Comparison of ENCODE assay signal across 8 cellular contexts in genomic region chr6:328184-328670, GRCh38. TPM values are rescaled to one million over a fixed set of nuclear protein-coding genes. Genes with fewer than 3 reads are reported as not detected.
DNase-seq lines count a peak whose midpoint lies in the region; ATAC-seq, FAIRE-seq and TF ChIP-seq lines count a peak whose summit lies in the region.

No MANE protein-coding gene starts in this region.

- H3K4me3 Mint-ChIP-seq in nephron progenitor cell = no peak overlapping the region

- FAIRE-seq in urothelium cell line (lab: Jason Lieb, UNC) = no peak

- no peak overlapping the region for H3K18ac ChIP-seq in mesendoderm (ENCODE audit: low read length)

- no peak overlapping the region for H2AFZ ChIP-seq in OCI-LY3 (ENCODE audit: low read depth, low read length)

- H3K4me1 Mint-ChIP-seq in nephron progenitor cell = peaks cover 7% of the 10 kb centered on the region

- no CpG with 5 or more reads among the region's 7 CpGs for WGBS in mesendoderm (ENCODE audit: extremely low coverage, insufficient coverage, low lambda C conversion rate)

- peak; percentile 70 for ATAC-seq in GM18858 (IDR thresholded peaks at IDR 0.05; ENCODE audit: unreplicated experiment)
- ATAC-seq in Right ventricle myocardium inferior = peak; percentile 62

- H3K4ac ChIP-seq in mesendoderm (ENCODE audit: low read depth, low read length) = no peak overlapping the region

- peaks cover 90% of the 10 kb centered on the region for H4K20me1 ChIP-seq in OCI-LY3 (ENCODE audit: insufficient read depth, low read length)

- H3K9ac ChIP-seq in OCI-LY3 (ENCODE audit: low read length) (peak overlapping the region; percentile 9; the same call in 1 of the 2 replicates), mesendoderm (ENCODE audit: low read length) (no peak overlapping the region)

- no peaks in the 10 kb centered on the region for H3K36me3 Mint-ChIP-seq in nephron progenitor cell (ENCODE audit: low read depth)

- H3K27ac Mint-ChIP-seq in nephron progenitor cell = no peak overlapping the region

- H2BK120ac ChIP-seq in mesendoderm (ENCODE audit: low read depth, low read length) = no peak overlapping the region

- H4K5ac ChIP-seq in mesendoderm (ENCODE audit: low read length) = no peak overlapping the region

- H3K4me1 ChIP-seq in OCI-LY3 (ENCODE audit: low read length) = peaks cover 71% of the 10 kb centered on the region
- no peaks in the 10 kb centered on the region for H3K4me1 ChIP-seq in mesendoderm (ENCODE audit: control insufficient read depth, low read depth, low read length)

- peaks cover 23% of the 10 kb centered on the region for H3K9me3 Mint-ChIP-seq in nephron progenitor cell

- H3K23ac ChIP-seq in mesendoderm (ENCODE audit: low read length) = no peak overlapping the region

- no peak for TF ChIP-seq CTCF in HFF-Myc (IDR thresholded peaks at IDR 0.05; ENCODE audit: low read depth, low read length, missing control alignments)
- no peak for TF ChIP-seq CTCF in OCI-LY3 (IDR thresholded peaks at IDR 0.05; ENCODE audit: low read depth, low read length)
- no peak for TF ChIP-seq CTCF in nephron progenitor cell (IDR thresholded peaks at IDR 0.05)

- no peak overlapping the region for H2BK5ac ChIP-seq in mesendoderm (ENCODE audit: low read length)

- H3K79me1 ChIP-seq in mesendoderm (ENCODE audit: low read length) = no peaks in the 10 kb centered on the region

- intact Hi-C loops in Right ventricle myocardium inferior (cut with DNase I) = no loop called here

- no peak overlapping the region for H2BK15ac ChIP-seq in mesendoderm (replicated peaks; ENCODE audit: low read depth)

- peaks cover 69% of the 10 kb centered on the region for H3K79me2 ChIP-seq in OCI-LY3 (ENCODE audit: low read length)
- H3K79me2 ChIP-seq in mesendoderm (ENCODE audit: control insufficient read depth, insufficient read depth, low read length) = no peaks in the 10 kb centered on the region

- no peaks in the 10 kb centered on the region for H3K9me3 ChIP-seq in OCI-LY3 (ENCODE audit: insufficient read depth, low read length)

- no peak overlapping the region for H3K56ac ChIP-seq in mesendoderm (ENCODE audit: low read length)

- peak overlapping the region; percentile 85 for H3K4me2 ChIP-seq in OCI-LY3 (ENCODE audit: low read length)
- no peak overlapping the region for H3K4me2 ChIP-seq in mesendoderm (ENCODE audit: low read length)

- no peak overlapping the region for H4K8ac ChIP-seq in mesendoderm (ENCODE audit: low read depth, low read length)

- H3K36me3 ChIP-seq in OCI-LY3 (replicated peaks; ENCODE audit: low read depth, low read length) = peaks cover 54% of the 10 kb centered on the region
- no peaks in the 10 kb centered on the region for H3K36me3 ChIP-seq in mesendoderm (ENCODE audit: control insufficient read depth, insufficient read depth, low read length)

- H3K27me3 ChIP-seq in OCI-LY3 (ENCODE audit: low read depth, low read length) = peaks cover 13% of the 10 kb centered on the region
- H3K27me3 ChIP-seq in mesendoderm (ENCODE audit: insufficient read depth, low read length, poor library complexity) = no peaks in the 10 kb centered on the region

- H3K27ac ChIP-seq in OCI-LY3 (ENCODE audit: low read length) (peak overlapping the region; percentile 59), mesendoderm (ENCODE audit: low read depth, low read length) (no peak overlapping the region), caudate nucleus (ENCODE audit: low read depth, low read length) (no peak overlapping the region)

- H3K27me3 Mint-ChIP-seq in nephron progenitor cell (ENCODE audit: low read depth, poor library complexity) = no peaks in the 10 kb centered on the region

- H2AK5ac ChIP-seq in mesendoderm (ENCODE audit: low read length) = no peak overlapping the region

- DNase-seq in HFF-Myc (ENCODE audit: extremely low read depth, low read depth) = peak; percentile 21
- DNase-seq in Right ventricle myocardium inferior (ENCODE audit: missing footprints) = peak; percentile 69
- DNase-seq in urothelium cell line (ENCODE audit: low spot score) = peak; percentile 27
- no peak for DNase-seq in mesendoderm
- DNase-seq in caudate nucleus (lab: John Stamatoyannopoulos, UW) = no peak
- DNase-seq in nephron progenitor cell = no peak

- H3K4me3 ChIP-seq in HFF-Myc (replicated peaks; ENCODE audit: low read depth, low read length) (no peak overlapping the region), OCI-LY3 (ENCODE audit: low read length) (peak overlapping the region; percentile 32), mesendoderm (ENCODE audit: low read length) (no peak overlapping the region)

RNA-seq across cellular contexts. Expression of gene DUSP22, which starts 35.9 kb away (rescaled TPM):
- total RNA-seq in Right ventricle myocardium inferior = 50.0 TPM
- 16.9 TPM for polyA plus RNA-seq in mesendoderm (2013, experiment 1 of 2)
- polyA plus RNA-seq in mesendoderm (2013, experiment 2 of 2) = 17.6 TPM

Comparison
In these comparisons a context has a peak if more than half of its experiments do, and no peak if none do; other contexts are left out.
1. DNase-seq: peak in HFF-Myc (single experiment), Right ventricle myocardium inferior (single experiment) and urothelium cell line (single experiment); none in mesendoderm (single experiment), caudate nucleus (0 of 61) and nephron progenitor cell (single experiment).